Comparison of ENCODE assay signal across 15 cellular contexts in genomic region chr2:46305177-46305576, GRCh38. TPM values are rescaled to one million over a fixed set of nuclear protein-coding genes. Genes with fewer than 3 reads are reported as not detected.
DNase-seq lines count a peak whose midpoint lies in the region; ATAC-seq and TF ChIP-seq lines count a peak whose summit lies in the region.
"Had no signal": no experiment of that assay in that cellular context is flagged by ENCODE, and none has a peak within 500 bp of the region (broad histone marks: within the 10 kb centered on the region; RNA-seq: fewer than 3 reads in every experiment).

No MANE protein-coding gene starts in this region.

- no peak for TF ChIP-seq POLR2A in vagina (IDR thresholded peaks at IDR 0.05)

- no peak overlapping the region for H3K27ac Mint-ChIP-seq in activated CD4-positive, alpha-beta memory T cell treated with anti-CD3 and anti-CD28 coated beads for 36 hours
- H3K27ac Mint-ChIP-seq: nephron progenitor cell had no signal

- POLR2A ChIA-PET in activated CD4-positive, alpha-beta memory T cell treated with anti-CD3 and anti-CD28 coated beads for 36 hours (lab: Charles Lee) = no interaction called here

- no peak overlapping the region for H3K4me3 ChIP-seq in right atrium auricular region
- H3K4me3 ChIP-seq in liver (ENCODE audit: low read depth in 1 of 3, low read length in 3 of 3) = no peak overlapping the region
- peak overlapping the region; percentile 83 for H3K4me3 ChIP-seq in upper lobe of right lung
- H3K4me3 ChIP-seq in vagina = no peak overlapping the region

- H3K9ac ChIP-seq in liver (ENCODE audit: low read depth in 1 of 2, low read length in 2 of 2) = no peak overlapping the region

- TF ChIP-seq CTCF in right atrium auricular region (IDR thresholded peaks at IDR 0.05) (no peak), liver (IDR thresholded peaks at IDR 0.05; ENCODE audit: low read depth, low read length, missing input control) (no peak), upper lobe of right lung (IDR thresholded peaks at IDR 0.05) (no peak), vagina (IDR thresholded peaks at IDR 0.05) (no peak)

- H3K9me3 ChIP-seq in right atrium auricular region (no peaks in the 10 kb centered on the region), liver (ENCODE audit: control insufficient read depth in 4 of 4, low read length in 3 of 4) (no peaks in the 10 kb centered on the region), upper lobe of right lung (no peaks in the 10 kb centered on the region), vagina (no peaks in the 10 kb centered on the region)

- no peaks in the 10 kb centered on the region for H3K36me3 ChIP-seq in right atrium auricular region
- peaks cover 0 to 3% (median 0%) of the 10 kb centered on the region in 4 donors for H3K36me3 ChIP-seq in liver (ENCODE audit: control insufficient read depth in 4 of 4, insufficient read depth in 3 of 4, low read depth in 1 of 4, low read length in 3 of 4)
- no peaks in the 10 kb centered on the region for H3K36me3 ChIP-seq in upper lobe of right lung
- H3K36me3 ChIP-seq in vagina = no peaks in the 10 kb centered on the region

- intact Hi-C loops in Right ventricle myocardium superior (cut with DNase I) (no loop called here), upper lobe of right lung (cut with DNase I) (loop anchor here (10.0 kb wide), 1 partner anchor 50 kb away; no protein-coding TSS in a partner anchor), vagina (cut with DNase I) (loop anchor here (5.0 kb wide), 1 partner anchor 42 kb away; no protein-coding TSS in a partner anchor)
- intact Hi-C loops in activated CD4-positive, alpha-beta memory T cell treated with anti-CD3 and anti-CD28 coated beads for 36 hours (cut with micrococcal nuclease) = no loop called here

- peaks cover 0 to 88% of the 10 kb centered on the region in 2 donors for H3K4me1 ChIP-seq in right atrium auricular region
- H3K4me1 ChIP-seq in liver (ENCODE audit: control insufficient read depth in 4 of 4, insufficient read depth in 4 of 4, low read length in 3 of 4) = peaks cover 29 to 90% (median 54%) of the 10 kb centered on the region in 4 donors
- peaks cover 86% of the 10 kb centered on the region for H3K4me1 ChIP-seq in upper lobe of right lung
- peaks cover 75% of the 10 kb centered on the region for H3K4me1 ChIP-seq in vagina

- H3K27me3 Mint-ChIP-seq in activated CD4-positive, alpha-beta memory T cell treated with anti-CD3 and anti-CD28 coated beads for 36 hours = peaks cover 47% of the 10 kb centered on the region

- DNase-seq in right atrium auricular region (ENCODE audit: low spot score) = no peak
- DNase-seq in Right ventricle myocardium superior = no peak
- no peak for DNase-seq in activated CD4-positive, alpha-beta memory T cell treated with anti-CD3 and anti-CD28 coated beads for 36 hours
- no peak for DNase-seq in upper lobe of right lung
- DNase-seq in stimulated activated naive CD4-positive, alpha-beta T cell treated with Interleukin-2 at 50 U/mL for 16 hours (lab: John Stamatoyannopoulos, UW) = no peak
- no peak for DNase-seq in vagina (ENCODE audit: extremely low spot score in 2 of 2)
- DNase-seq: activated CD4-positive, alpha-beta T cell treated with anti-CD3 and anti-CD28 coated beads for 4 hours; DMS79 treated with DMSO at 0.1 percent for 48 hours; NCI-H2081; nephron progenitor cell; retina had no signal

- TF ChIP-seq RAD21 in liver (IDR thresholded peaks at IDR 0.05) = no peak

- peaks cover 5% of the 10 kb centered on the region for H3K36me3 Mint-ChIP-seq in activated CD4-positive, alpha-beta memory T cell treated with anti-CD3 and anti-CD28 coated beads for 36 hours

- peaks cover 30% of the 10 kb centered on the region for H3K4me1 Mint-ChIP-seq in activated CD4-positive, alpha-beta memory T cell treated with anti-CD3 and anti-CD28 coated beads for 36 hours (ENCODE audit: low read depth)

- peak overlapping the region; percentile 35 for H3K4me3 Mint-ChIP-seq in activated CD4-positive, alpha-beta memory T cell treated with anti-CD3 and anti-CD28 coated beads for 36 hours
- H3K4me3 Mint-ChIP-seq: nephron progenitor cell had no signal

- ATAC-seq in Right ventricle myocardium superior (ENCODE audit: poor library complexity) (no peak), upper lobe of right lung (no peak), esophagus mucosa (no peak)
- ATAC-seq: left lobe of liver had no signal

- CTCF ChIA-PET in activated CD4-positive, alpha-beta memory T cell treated with anti-CD3 and anti-CD28 coated beads for 36 hours (lab: Charles Lee) = no interaction called here

- WGBS in liver = 78% methylated on average over 3 of the region's 3 CpGs

- H3K27ac ChIP-seq in right atrium auricular region (peak overlapping the region; percentile 75 to 94), liver (ENCODE audit: low read depth in 1 of 2, low read length in 2 of 2) (peak overlapping the region; percentile 88 to 95), upper lobe of right lung (peak overlapping the region; percentile 76), vagina (no peak overlapping the region)
- H3K27ac ChIP-seq: RWPE1 had no signal

- H3K27me3 ChIP-seq in right atrium auricular region (no peaks in the 10 kb centered on the region), liver (ENCODE audit: control insufficient read depth in 4 of 4, insufficient read depth in 4 of 4, low read length in 3 of 4) (no peaks in the 10 kb centered on the region), upper lobe of right lung (no peaks in the 10 kb centered on the region), vagina (no peaks in the 10 kb centered on the region)

- peaks cover 2% of the 10 kb centered on the region for H3K9me3 Mint-ChIP-seq in activated CD4-positive, alpha-beta memory T cell treated with anti-CD3 and anti-CD28 coated beads for 36 hours

TF ChIP-seq in liver, 16 proteins besides CTCF, POLR2A, EP300 and RAD21:
- TF ChIP-seq TAF1 (conservative IDR thresholded peaks at IDR 0.05) (no peak), HNF4G (IDR thresholded peaks at IDR 0.05) (no peak), RXRA (IDR thresholded peaks at IDR 0.05) (no peak)

RNA-seq across cellular contexts. Expression of gene EPAS1, which starts 8.0 kb away (rescaled TPM):
- total RNA-seq in right atrium auricular region (100 to 1,000 TPM; 257 to 311 TPM), Right ventricle myocardium superior (200 TPM), liver (100 to 1,000 TPM in 1 of 2 donors, 10 to 100 TPM in 1; 51.5 to 193 TPM), upper lobe of right lung (1,593 TPM), vagina (222 TPM), esophagus mucosa (89.5 TPM)
- total RNA-seq in activated CD4-positive, alpha-beta memory T cell treated with anti-CD3 and anti-CD28 coated beads for 36 hours = 10 to 100 TPM; 51.0 to 54.6 TPM
- polyA plus RNA-seq in liver = 10 to 100 TPM; 26.2 to 70.7 TPM

Comparison
In these comparisons a context has a peak if more than half of its experiments do, and no peak if none do; other contexts are left out.
1. intact Hi-C loops: an anchor here in upper lobe of right lung (10.0 kb wide) and vagina (5.0 kb wide); none called in Right ventricle myocardium superior and activated CD4-positive, alpha-beta memory T cell treated with anti-CD3 and anti-CD28 coated beads for 36 hours.